Comparison of ENCODE assay signal across 8 cellular contexts in genomic region chr1:230753586-230754251, GRCh38. TPM values are rescaled to one million over a fixed set of nuclear protein-coding genes. Genes with fewer than 3 reads are reported as not detected.
DNase-seq lines count a peak whose midpoint lies in the region; ATAC-seq and TF ChIP-seq lines count a peak whose summit lies in the region.

No MANE protein-coding gene starts in this region.

- POLR2A ChIA-PET in OCI-LY7 (lab: Charles Lee) = interaction anchor here (0.6 to 1.7 kb wide), 4 partner anchors 18 to 304 kb away, joined by 3 read pairs; no protein-coding TSS in a partner anchor
- POLR2A ChIA-PET in naive thymus-derived CD8-positive, alpha-beta T cell (lab: Charles Lee) = no interaction called here

- H3K9me3 Mint-ChIP-seq in endothelial cell (ENCODE audit: unreplicated experiment) = no peaks in the 10 kb centered on the region
- H3K9me3 Mint-ChIP-seq in naive thymus-derived CD8-positive, alpha-beta T cell = no peaks in the 10 kb centered on the region

- no peak overlapping the region for H3K27ac Mint-ChIP-seq in endothelial cell (ENCODE audit: unreplicated experiment)
- peak overlapping the region in 3 of 10 donors; percentile 33 to 79 (median 71) for H3K27ac Mint-ChIP-seq in naive thymus-derived CD8-positive, alpha-beta T cell

- H3K9me2 ChIP-seq in OCI-LY7 (ENCODE audit: insufficient read depth, low read length) = no peaks in the 10 kb centered on the region

- H3K27me3 Mint-ChIP-seq in endothelial cell (ENCODE audit: unreplicated experiment) = peaks cover 12% of the 10 kb centered on the region
- peaks cover 3 to 22% (median 17%) of the 10 kb centered on the region in 5 donors for H3K27me3 Mint-ChIP-seq in naive thymus-derived CD8-positive, alpha-beta T cell

- intact Hi-C loops in OCI-LY7 (cut with micrococcal nuclease; ENCODE audit: unreplicated experiment) = no loop called here

- BruUV-seq in OCI-LY7 (replicated peaks; lab: Mats Ljungman, UMichigan) = no TSS peak

- peaks cover 6% of the 10 kb centered on the region for H3K4me1 Mint-ChIP-seq in endothelial cell (ENCODE audit: unreplicated experiment)
- H3K4me1 Mint-ChIP-seq in naive thymus-derived CD8-positive, alpha-beta T cell = peaks cover 0 to 8% (median 2%) of the 10 kb centered on the region in 4 donors

- peak; percentile 46 for ATAC-seq in HG02678 (IDR thresholded peaks at IDR 0.05; ENCODE audit: unreplicated experiment)
- no peak for ATAC-seq in naive thymus-derived CD8-positive, alpha-beta T cell
- no peak for ATAC-seq in HG03565 (IDR thresholded peaks at IDR 0.05; ENCODE audit: unreplicated experiment)

- H3K4me3 ChIP-seq in BE2C (ENCODE audit: low read depth, low read length) (no peak overlapping the region), OCI-LY7 (ENCODE audit: low read depth, low read length, poor library complexity, severe bottlenecking) (peak overlapping the region; percentile 19)

- CTCF ChIA-PET in OCI-LY7 (lab: Charles Lee; ENCODE audit: unreplicated experiment) = no interaction called here

- H3K4me1 ChIP-seq in BE2C = peaks cover 8% of the 10 kb centered on the region
- peaks cover 11% of the 10 kb centered on the region for H3K4me1 ChIP-seq in OCI-LY7 (ENCODE audit: insufficient read depth, low read length, poor library complexity, severe bottlenecking)

- peak overlapping the region; percentile 54; the same call in 1 of the 2 replicates for H2AFZ ChIP-seq in OCI-LY7 (ENCODE audit: low read length)

- TF ChIP-seq CTCF in BE2C (IDR thresholded peaks at IDR 0.05; ENCODE audit: low read depth, low read length) (no peak), OCI-LY7 (conservative IDR thresholded peaks at IDR 0.05; ENCODE audit: low read length) (no peak), endothelial cell (IDR thresholded peaks at IDR 0.05; ENCODE audit: unreplicated experiment) (no peak)

- H3K4me2 ChIP-seq in OCI-LY7 (ENCODE audit: low read length) = peak overlapping the region; percentile 39; the same call in 1 of the 2 replicates

- H3K36me3 Mint-ChIP-seq in endothelial cell (ENCODE audit: low read depth, unreplicated experiment) = no peaks in the 10 kb centered on the region
- H3K36me3 Mint-ChIP-seq in naive thymus-derived CD8-positive, alpha-beta T cell = no peaks in the 10 kb centered on the region

- no peaks in the 10 kb centered on the region for H3K27me3 ChIP-seq in BE2C

- no peak overlapping the region for H3K27ac ChIP-seq in OCI-LY7 (ENCODE audit: low read depth, low read length, poor library complexity, severe bottlenecking)

- DNase-seq in BE2C (peak; percentile 65), OCI-LY7 (ENCODE audit: low spot score) (peak; percentile 59), endothelial cell (ENCODE audit: low spot score) (peak; percentile 58), Kasumi-1 (lab: John Stamatoyannopoulos, UW) (no peak), KG1 (lab: John Stamatoyannopoulos, UW) (no peak)
- peak in 6 of 10 donors; percentile 5 to 50 (median 23) for DNase-seq in naive thymus-derived CD8-positive, alpha-beta T cell

- H3K36me3 ChIP-seq in BE2C (no peaks in the 10 kb centered on the region), OCI-LY7 (ENCODE audit: insufficient read depth, low read length) (no peaks in the 10 kb centered on the region)

- no peaks in the 10 kb centered on the region for H3K79me2 ChIP-seq in OCI-LY7 (ENCODE audit: insufficient read depth, low read depth, low read length)

- H3K4me3 Mint-ChIP-seq in endothelial cell (ENCODE audit: unreplicated experiment) = no peak overlapping the region
- H3K4me3 Mint-ChIP-seq in naive thymus-derived CD8-positive, alpha-beta T cell = peak overlapping the region in 8 of 10 donors; percentile 2 to 83 (median 66)

- H4K20me1 ChIP-seq in OCI-LY7 (ENCODE audit: insufficient read depth, low read length) = no peaks in the 10 kb centered on the region

- no peaks in the 10 kb centered on the region for H3K9me3 ChIP-seq in BE2C
- no peaks in the 10 kb centered on the region for H3K9me3 ChIP-seq in OCI-LY7 (ENCODE audit: low read length)

RNA-seq across cellular contexts. Expression of gene CAPN9, which starts 6.5 kb away (rescaled TPM):
- not detected for polyA plus RNA-seq in BE2C (2012; ENCODE audit: insufficient read depth, insufficient read length, low read depth)
- total RNA-seq in OCI-LY7 (2014; rRNA removed; shearing (Covaris generic)) = not detected in 2 replicates
- total RNA-seq in OCI-LY7 (2022) (not detected in 2 replicates), endothelial cell (ENCODE audit: unreplicated experiment) (not detected)
- total RNA-seq in naive thymus-derived CD8-positive, alpha-beta T cell = not detected
- polyA plus RNA-seq in naive thymus-derived CD8-positive, alpha-beta T cell = not detected

RNA-seq across cellular contexts. Expression of gene AGT, which starts 39.8 kb away (rescaled TPM):
- 1.5 TPM for polyA plus RNA-seq in BE2C (2012; ENCODE audit: insufficient read depth, insufficient read length, low read depth)
- total RNA-seq in OCI-LY7 (2014; rRNA removed; shearing (Covaris generic)) = not detected in 2 replicates
- total RNA-seq in OCI-LY7 (2022) (not detected in 2 replicates), endothelial cell (ENCODE audit: unreplicated experiment) (not detected)
- total RNA-seq in naive thymus-derived CD8-positive, alpha-beta T cell = not detected
- not detected for polyA plus RNA-seq in naive thymus-derived CD8-positive, alpha-beta T cell

Comparison
In these comparisons a context has a peak if more than half of its experiments do, and no peak if none do; other contexts are left out.
1. DNase-seq: peak in BE2C (single experiment), OCI-LY7 (single experiment), endothelial cell (single experiment) and naive thymus-derived CD8-positive, alpha-beta T cell (6 of 10); none in Kasumi-1 (0 of 2) and KG1 (single experiment).